ENCODE assay signal across 8 cellular contexts in genomic region chr17:64661041-64661730, GRCh38. TPM values are rescaled to one million over a fixed set of nuclear protein-coding genes. Genes with fewer than 3 reads are reported as not detected.
DNase-seq lines count a peak whose midpoint lies in the region; ATAC-seq and TF ChIP-seq lines count a peak whose summit lies in the region.
"Not testable (repeated sequence)": the region's sequence is repeated elsewhere in the genome, so short reads cannot be mapped to it uniquely, and the experiment has no call there.

No MANE protein-coding gene starts in this region.

- not testable (repeated sequence) for DNase-seq in BJ (ENCODE audit: low read depth); glutamatergic neuron
- DNase-seq in GM23248, result peak; percentile 57
- DNase-seq in NCI-H146 (lab: John Stamatoyannopoulos, UW), result peak; percentile 49
- peak; percentile 51 for DNase-seq in WERI-Rb-1
- DNase-seq in adipocyte (ENCODE audit: low read depth), result peak; percentile 58
- peak; percentile 20 for DNase-seq in natural killer cell
- peak; percentile 20 for DNase-seq in stimulated activated CD8-positive, alpha-beta memory T cell treated with anti-CD3 and anti-CD28 coated beads, Interleukin-12 subunit alpha, Interleukin-12 subunit beta, amount 100 ng/mL, for 1 hour (ENCODE audit: low read depth)

- H3K4me1 ChIP-seq in GM23248 (ENCODE audit: insufficient read depth) (peaks cover 40% of the 10 kb centered on the region), adipocyte (ENCODE audit: control insufficient read depth, insufficient read depth, low read length) (peaks cover 40% of the 10 kb centered on the region)

- H3K79me2 ChIP-seq in GM23248 (ENCODE audit: insufficient read depth), result peaks cover 66% of the 10 kb centered on the region

- H3K4me2 ChIP-seq in GM23248 (ENCODE audit: unreplicated experiment), result peak overlapping the region; percentile 95

- peak overlapping the region; percentile 89 for H3K9ac ChIP-seq in GM23248
- peak overlapping the region; percentile 87 for H3K9ac ChIP-seq in adipocyte (ENCODE audit: low read length)

- H3K9me3 Mint-ChIP-seq in glutamatergic neuron (ENCODE audit: unreplicated experiment); natural killer cell: not testable (repeated sequence)

- H3K27ac Mint-ChIP-seq in glutamatergic neuron (ENCODE audit: unreplicated experiment) (peak overlapping the region; percentile 96), natural killer cell (peak overlapping the region; percentile 86 to 93)

- H4K20me1 ChIP-seq in GM23248 (ENCODE audit: insufficient read depth), result not testable (repeated sequence)

- POLR2A ChIA-PET in BJ (lab: Charles Lee), result not testable (repeated sequence)

- peaks cover 74% of the 10 kb centered on the region for H3F3A ChIP-seq in GM23248 (ENCODE audit: insufficient read depth)

- not testable (repeated sequence) for H2AFZ ChIP-seq in GM23248

- H3K27me3 Mint-ChIP-seq in glutamatergic neuron (ENCODE audit: unreplicated experiment); natural killer cell (ENCODE audit: low read depth in 2 of 2): not testable (repeated sequence)

- H3K4me1 Mint-ChIP-seq in glutamatergic neuron (ENCODE audit: low read depth, unreplicated experiment), result not testable (repeated sequence)
- H3K4me1 Mint-ChIP-seq in natural killer cell, result peaks cover 48 to 50% of the 10 kb centered on the region in 2 donors

- in situ Hi-C loops in GM23248 (cut with MboI), result not testable (repeated sequence)

- CTCF ChIA-PET in BJ (lab: Yijun Ruan, JAX), result not testable (repeated sequence)

- H3K27ac ChIP-seq in GM23248, result peak overlapping the region; percentile 81
- peak overlapping the region; percentile 51; the same call in 1 of the 2 replicates for H3K27ac ChIP-seq in WERI-Rb-1

- H3K36me3 ChIP-seq in BJ (ENCODE audit: control insufficient read depth, insufficient read depth, low read length); GM23248 (ENCODE audit: low read depth); WERI-Rb-1; adipocyte (ENCODE audit: control insufficient read depth, insufficient read depth, low read length, severe bottlenecking): not testable (repeated sequence)

- peak overlapping the region; percentile 99 for H3K4me3 Mint-ChIP-seq in glutamatergic neuron (ENCODE audit: unreplicated experiment)
- H3K4me3 Mint-ChIP-seq in natural killer cell, result peak overlapping the region; percentile 95

- not testable (repeated sequence) for H3K9me3 ChIP-seq in GM23248 (ENCODE audit: low read depth); WERI-Rb-1 (ENCODE audit: severe bottlenecking); adipocyte (ENCODE audit: control insufficient read depth, low read length)

- intact Hi-C loops in natural killer cell (cut with micrococcal nuclease), result loop anchor here (5.0 kb wide), 2 partner anchors 46 to 154 kb away; partner anchors contain the start of genes CEP95 and DDX5

- ATAC-seq in natural killer cell, result peak in 1 of 3 donors; percentile 3

- not testable (repeated sequence) for TF ChIP-seq CTCF in BJ (IDR thresholded peaks at IDR 0.05; ENCODE audit: insufficient read depth, low read depth, low read length); WERI-Rb-1 (IDR thresholded peaks at IDR 0.05; ENCODE audit: low read depth, low read length); glutamatergic neuron (IDR thresholded peaks at IDR 0.05; ENCODE audit: partially characterized antibody, unreplicated experiment); natural killer cell (IDR thresholded peaks at IDR 0.05)

- not testable (repeated sequence) for H3K27me3 ChIP-seq in BJ (ENCODE audit: control insufficient read depth, insufficient read depth, low read length); GM23248 (replicated peaks; ENCODE audit: insufficient read depth); WERI-Rb-1 (ENCODE audit: insufficient read depth, low read depth, severe bottlenecking); adipocyte (replicated peaks; ENCODE audit: control insufficient read depth, insufficient read depth, low read length)

- WGBS in GM23248 (ENCODE audit: low coverage in 1 of 2, low lambda C conversion rate in 2 of 2, missing lambda C conversion rate in 2 of 2), 2 experiments, result 0 to 1% methylated on average over 29 to 35 of the region's 35 CpGs

- H3K4me3 ChIP-seq in BJ (ENCODE audit: low read depth, low read length), result peak overlapping the region; percentile 86
- peak overlapping the region; percentile 93 for H3K4me3 ChIP-seq in GM23248
- peak overlapping the region; percentile 97 for H3K4me3 ChIP-seq in WERI-Rb-1 (ENCODE audit: low read depth, low read length)
- peak overlapping the region; percentile 92 for H3K4me3 ChIP-seq in adipocyte (ENCODE audit: low read length)

- not testable (repeated sequence) for H3K36me3 Mint-ChIP-seq in glutamatergic neuron (ENCODE audit: unreplicated experiment); natural killer cell

- H3K9me2 ChIP-seq in GM23248 (ENCODE audit: insufficient read depth), result not testable (repeated sequence)

RNA-seq across cellular contexts. Expression of gene SMURF2, which starts 0.9 kb away (rescaled TPM):
- polyA plus RNA-seq in BJ (2011; rRNA removed) (18.8 and 38.5 TPM in 2 replicates), GM23248 (2016; fragmentation: Nextera tagmentation; extraction: Ambion mirVana) (50.8 and 54.3 TPM in 2 replicates)
- polyA minus RNA-seq in BJ (2011; rRNA and poly(A)+ RNA removed), result 48.1 and 52.1 TPM in 2 replicates
- 157 and 159 TPM in 2 replicates for total RNA-seq in GM23248 (2014; rRNA removed; shearing (Covaris generic))
- total RNA-seq in glutamatergic neuron (ENCODE audit: unreplicated experiment) (33.3 TPM), natural killer cell (10 to 100 TPM; 43.8 to 54.5 (median 46.5) TPM)
